9 cellular contexts compared by ENCODE assay signal in genomic region chr15:68797157-68797556, GRCh38. TPM values are rescaled to one million over a fixed set of nuclear protein-coding genes. Genes with fewer than 3 reads are reported as not detected.
A peak's percentile ranks its signal among the peaks of the same experiment; 100 is the strongest.
DNase-seq lines count a peak whose midpoint lies in the region; ATAC-seq, FAIRE-seq and TF ChIP-seq lines count a peak whose summit lies in the region.
"Had no signal": no experiment of that assay in that cellular context is flagged by ENCODE, and none has a peak within 500 bp of the region (broad histone marks: within the 10 kb centered on the region; RNA-seq: fewer than 3 reads in every experiment).

No MANE protein-coding gene starts in this region.

- no peak for TF ChIP-seq CTCF in GM10266 (IDR thresholded peaks at IDR 0.05; ENCODE audit: control insufficient read depth, insufficient read depth, low read depth, missing control alignments)
- TF ChIP-seq CTCF in nephron progenitor cell (IDR thresholded peaks at IDR 0.05) = no peak

- peak overlapping the region; percentile 2 for H3K4me3 Mint-ChIP-seq in activated naive CD8-positive, alpha-beta T cell treated with anti-CD3 and anti-CD28 coated beads for 36 hours
- no peak overlapping the region for H3K4me3 Mint-ChIP-seq in nephron progenitor cell

- peaks cover 91% of the 10 kb centered on the region for H3K4me1 Mint-ChIP-seq in activated naive CD8-positive, alpha-beta T cell treated with anti-CD3 and anti-CD28 coated beads for 36 hours
- peaks cover 87% of the 10 kb centered on the region for H3K4me1 Mint-ChIP-seq in nephron progenitor cell

- DNase-seq in GM10266 (ENCODE audit: extremely low spot score) (peak; percentile 49), nephron progenitor cell (no peak), AG08395 (ENCODE audit: low spot score) (no peak), frontal cortex (ENCODE audit: low spot score in 2 of 2) (no peak)
- peak; percentile 36 for DNase-seq in activated naive CD8-positive, alpha-beta T cell treated with anti-CD3 and anti-CD28 coated beads for 36 hours
- DNase-seq: NCI-H526 had no signal

- peak overlapping the region; percentile 84 for H3K27ac Mint-ChIP-seq in activated naive CD8-positive, alpha-beta T cell treated with anti-CD3 and anti-CD28 coated beads for 36 hours
- H3K27ac Mint-ChIP-seq in nephron progenitor cell = peak overlapping the region; percentile 84

- ATAC-seq in HG02759 (IDR thresholded peaks at IDR 0.05; ENCODE audit: unreplicated experiment) = peak; percentile 37
- ATAC-seq in GM21423 (IDR thresholded peaks at IDR 0.05; ENCODE audit: unreplicated experiment) = no peak
- ATAC-seq in GM21825 (IDR thresholded peaks at IDR 0.05; ENCODE audit: unreplicated experiment) = no peak

- peaks cover 49% of the 10 kb centered on the region for H3K36me3 Mint-ChIP-seq in activated naive CD8-positive, alpha-beta T cell treated with anti-CD3 and anti-CD28 coated beads for 36 hours
- peaks cover 40% of the 10 kb centered on the region for H3K36me3 Mint-ChIP-seq in nephron progenitor cell (ENCODE audit: low read depth)

- no peaks in the 10 kb centered on the region for H3K27me3 Mint-ChIP-seq in activated naive CD8-positive, alpha-beta T cell treated with anti-CD3 and anti-CD28 coated beads for 36 hours
- H3K27me3 Mint-ChIP-seq in nephron progenitor cell (ENCODE audit: low read depth, poor library complexity) = no peaks in the 10 kb centered on the region

- no peak for FAIRE-seq in frontal cortex (lab: Jason Lieb, UNC)

- no peaks in the 10 kb centered on the region for H3K9me3 Mint-ChIP-seq in activated naive CD8-positive, alpha-beta T cell treated with anti-CD3 and anti-CD28 coated beads for 36 hours
- H3K9me3 Mint-ChIP-seq in nephron progenitor cell = no peaks in the 10 kb centered on the region

RNA-seq across cellular contexts. Expression of gene ANP32A, which starts 23.5 kb away (rescaled TPM):
- 100 to 1,000 TPM; 277 to 295 TPM for total RNA-seq in activated naive CD8-positive, alpha-beta T cell treated with anti-CD3 and anti-CD28 coated beads for 36 hours
- total RNA-seq in frontal cortex = 104 TPM

Comparison
In these comparisons a context has a peak if more than half of its experiments do, and no peak if none do; other contexts are left out.
1. DNase-seq: peak in GM10266 (single experiment) and activated naive CD8-positive, alpha-beta T cell treated with anti-CD3 and anti-CD28 coated beads for 36 hours (single experiment); none in nephron progenitor cell (single experiment), AG08395 (single experiment) and frontal cortex (0 of 2).